Comparison of ENCODE assay signal across 1 cellular context in genomic region chr15:90837052-90837621, GRCh38.
TF ChIP-seq lines count a peak whose summit lies in the region.

No MANE protein-coding gene starts in this region.

TF ChIP-seq in K562, 482 proteins besides CTCF, POLR2A, EP300 and RAD21 (continues in another document):
- TF ChIP-seq TARDBP (IDR thresholded peaks at IDR 0.05) (no peak), FOXM1 (IDR thresholded peaks at IDR 0.05; ENCODE audit: low read depth) (no peak), FOXM1 (CRISPR knock-in tag; IDR thresholded peaks at IDR 0.05; ENCODE audit: low read depth) (no peak), ZNF76 (CRISPR knock-in tag; IDR thresholded peaks at IDR 0.05; ENCODE audit: borderline replicate concordance) (no peak), ZNF778 (CRISPR knock-in tag; IDR thresholded peaks at IDR 0.05) (no peak), ZNF764 (CRISPR knock-in tag; IDR thresholded peaks at IDR 0.05; ENCODE audit: low read depth) (no peak), SREBF2 (CRISPR knock-in tag; IDR thresholded peaks at IDR 0.05) (no peak), ADNP (tag; IDR thresholded peaks at IDR 0.05) (no peak), PHF20 (IDR thresholded peaks at IDR 0.05; ENCODE audit: partially characterized antibody) (no peak), MEF2D (tag; conservative IDR thresholded peaks at IDR 0.05; ENCODE audit: low read depth) (peak; percentile 83; the same call in 1 of the 2 replicates), KLF1 (tag; IDR thresholded peaks at IDR 0.05) (no peak), ZFX (CRISPR knock-in tag; IDR thresholded peaks at IDR 0.05) (peak; percentile 43; the same call in 1 of the 2 replicates), NR4A1 (CRISPR knock-in tag; IDR thresholded peaks at IDR 0.05) (no peak), NR4A1 (tag; IDR thresholded peaks at IDR 0.05) (0 out of 2 replicates have a peak, but pooled peaks have one; percentile 18), ILF3 (IDR thresholded peaks at IDR 0.05; ENCODE audit: borderline replicate concordance) (no peak), L3MBTL2 (IDR thresholded peaks at IDR 0.05) (peak; percentile 62), NFE2 (IDR thresholded peaks at IDR 0.05; ENCODE audit: low read depth) (no peak), CEBPG (CRISPR knock-in tag; IDR thresholded peaks at IDR 0.05) (0 out of 2 replicates have a peak, but pooled peaks have one; percentile 16), CEBPG (tag; conservative IDR thresholded peaks at IDR 0.05 in 1 of 2, IDR thresholded peaks at IDR 0.05 in 1 of 2) (no peak), BACH1 (tag; IDR thresholded peaks at IDR 0.05) (no peak), ESRRA (IDR thresholded peaks at IDR 0.05; ENCODE audit: borderline replicate concordance, low read depth) (peak; percentile 52; the same call in 1 of the 2 replicates), ATF4 (CRISPR knock-in tag; IDR thresholded peaks at IDR 0.05) (no peak), MGA (IDR thresholded peaks at IDR 0.05) (peak; percentile 61), SPI1 (IDR thresholded peaks at IDR 0.05; ENCODE audit: borderline replicate concordance, low read depth, low read length) (no peak), MAX (CRISPR knock-in tag; IDR thresholded peaks at IDR 0.05) (peak; percentile 70), SMARCE1 (IDR thresholded peaks at IDR 0.05) (0 out of 2 replicates have a peak, but pooled peaks have one; percentile 21), KAT8 (IDR thresholded peaks at IDR 0.05; ENCODE audit: low read depth) (no peak), THRAP3 (IDR thresholded peaks at IDR 0.05; ENCODE audit: borderline replicate concordance) (no peak), RBBP5 (IDR thresholded peaks at IDR 0.05; ENCODE audit: borderline replicate concordance, insufficient read depth, low read length, poor library complexity, severe bottlenecking) (no peak), CBFA2T3 (IDR thresholded peaks at IDR 0.05) (0 out of 2 replicates have a peak, but pooled peaks have one; percentile 8)
- TF ChIP-seq, protein P1, sequence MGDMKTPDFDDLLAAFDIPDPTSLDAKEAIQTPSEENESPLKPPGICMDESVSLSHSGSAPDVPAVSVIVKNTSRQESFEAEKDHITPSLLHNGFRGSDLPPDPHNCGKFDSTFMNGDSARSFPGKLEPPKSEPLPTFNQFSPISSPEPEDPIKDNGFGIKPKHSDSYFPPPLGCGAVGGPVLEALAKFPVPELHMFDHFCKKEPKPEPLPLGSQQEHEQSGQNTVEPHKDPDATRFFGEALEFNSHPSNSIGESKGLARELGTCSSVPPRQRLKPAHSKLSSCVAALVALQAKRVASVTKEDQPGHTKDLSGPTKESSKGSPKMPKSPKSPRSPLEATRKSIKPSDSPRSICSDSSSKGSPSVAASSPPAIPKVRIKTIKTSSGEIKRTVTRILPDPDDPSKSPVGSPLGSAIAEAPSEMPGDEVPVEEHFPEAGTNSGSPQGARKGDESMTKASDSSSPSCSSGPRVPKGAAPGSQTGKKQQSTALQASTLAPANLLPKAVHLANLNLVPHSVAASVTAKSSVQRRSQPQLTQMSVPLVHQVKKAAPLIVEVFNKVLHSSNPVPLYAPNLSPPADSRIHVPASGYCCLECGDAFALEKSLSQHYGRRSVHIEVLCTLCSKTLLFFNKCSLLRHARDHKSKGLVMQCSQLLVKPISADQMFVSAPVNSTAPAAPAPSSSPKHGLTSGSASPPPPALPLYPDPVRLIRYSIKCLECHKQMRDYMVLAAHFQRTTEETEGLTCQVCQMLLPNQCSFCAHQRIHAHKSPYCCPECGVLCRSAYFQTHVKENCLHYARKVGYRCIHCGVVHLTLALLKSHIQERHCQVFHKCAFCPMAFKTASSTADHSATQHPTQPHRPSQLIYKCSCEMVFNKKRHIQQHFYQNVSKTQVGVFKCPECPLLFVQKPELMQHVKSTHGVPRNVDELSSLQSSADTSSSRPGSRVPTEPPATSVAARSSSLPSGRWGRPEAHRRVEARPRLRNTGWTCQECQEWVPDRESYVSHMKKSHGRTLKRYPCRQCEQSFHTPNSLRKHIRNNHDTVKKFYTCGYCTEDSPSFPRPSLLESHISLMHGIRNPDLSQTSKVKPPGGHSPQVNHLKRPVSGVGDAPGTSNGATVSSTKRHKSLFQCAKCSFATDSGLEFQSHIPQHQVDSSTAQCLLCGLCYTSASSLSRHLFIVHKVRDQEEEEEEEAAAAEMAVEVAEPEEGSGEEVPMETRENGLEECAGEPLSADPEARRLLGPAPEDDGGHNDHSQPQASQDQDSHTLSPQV (IDR thresholded peaks at IDR 0.05) = peak; percentile 16; the same call in 1 of the 2 replicates
- TF ChIP-seq, protein P2, sequence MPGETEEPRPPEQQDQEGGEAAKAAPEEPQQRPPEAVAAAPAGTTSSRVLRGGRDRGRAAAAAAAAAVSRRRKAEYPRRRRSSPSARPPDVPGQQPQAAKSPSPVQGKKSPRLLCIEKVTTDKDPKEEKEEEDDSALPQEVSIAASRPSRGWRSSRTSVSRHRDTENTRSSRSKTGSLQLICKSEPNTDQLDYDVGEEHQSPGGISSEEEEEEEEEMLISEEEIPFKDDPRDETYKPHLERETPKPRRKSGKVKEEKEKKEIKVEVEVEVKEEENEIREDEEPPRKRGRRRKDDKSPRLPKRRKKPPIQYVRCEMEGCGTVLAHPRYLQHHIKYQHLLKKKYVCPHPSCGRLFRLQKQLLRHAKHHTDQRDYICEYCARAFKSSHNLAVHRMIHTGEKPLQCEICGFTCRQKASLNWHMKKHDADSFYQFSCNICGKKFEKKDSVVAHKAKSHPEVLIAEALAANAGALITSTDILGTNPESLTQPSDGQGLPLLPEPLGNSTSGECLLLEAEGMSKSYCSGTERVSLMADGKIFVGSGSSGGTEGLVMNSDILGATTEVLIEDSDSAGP (CRISPR knock-in tag; IDR thresholded peaks at IDR 0.05) = 0 out of 2 replicates have a peak, but pooled peaks have one; percentile 20
- TF ChIP-seq, protein P3, sequence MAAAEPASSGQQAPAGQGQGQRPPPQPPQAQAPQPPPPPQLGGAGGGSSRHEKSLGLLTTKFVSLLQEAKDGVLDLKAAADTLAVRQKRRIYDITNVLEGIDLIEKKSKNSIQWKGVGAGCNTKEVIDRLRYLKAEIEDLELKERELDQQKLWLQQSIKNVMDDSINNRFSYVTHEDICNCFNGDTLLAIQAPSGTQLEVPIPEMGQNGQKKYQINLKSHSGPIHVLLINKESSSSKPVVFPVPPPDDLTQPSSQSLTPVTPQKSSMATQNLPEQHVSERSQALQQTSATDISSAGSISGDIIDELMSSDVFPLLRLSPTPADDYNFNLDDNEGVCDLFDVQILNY (CRISPR knock-in tag; IDR thresholded peaks at IDR 0.05) = no peak
- TF ChIP-seq, protein P4, sequence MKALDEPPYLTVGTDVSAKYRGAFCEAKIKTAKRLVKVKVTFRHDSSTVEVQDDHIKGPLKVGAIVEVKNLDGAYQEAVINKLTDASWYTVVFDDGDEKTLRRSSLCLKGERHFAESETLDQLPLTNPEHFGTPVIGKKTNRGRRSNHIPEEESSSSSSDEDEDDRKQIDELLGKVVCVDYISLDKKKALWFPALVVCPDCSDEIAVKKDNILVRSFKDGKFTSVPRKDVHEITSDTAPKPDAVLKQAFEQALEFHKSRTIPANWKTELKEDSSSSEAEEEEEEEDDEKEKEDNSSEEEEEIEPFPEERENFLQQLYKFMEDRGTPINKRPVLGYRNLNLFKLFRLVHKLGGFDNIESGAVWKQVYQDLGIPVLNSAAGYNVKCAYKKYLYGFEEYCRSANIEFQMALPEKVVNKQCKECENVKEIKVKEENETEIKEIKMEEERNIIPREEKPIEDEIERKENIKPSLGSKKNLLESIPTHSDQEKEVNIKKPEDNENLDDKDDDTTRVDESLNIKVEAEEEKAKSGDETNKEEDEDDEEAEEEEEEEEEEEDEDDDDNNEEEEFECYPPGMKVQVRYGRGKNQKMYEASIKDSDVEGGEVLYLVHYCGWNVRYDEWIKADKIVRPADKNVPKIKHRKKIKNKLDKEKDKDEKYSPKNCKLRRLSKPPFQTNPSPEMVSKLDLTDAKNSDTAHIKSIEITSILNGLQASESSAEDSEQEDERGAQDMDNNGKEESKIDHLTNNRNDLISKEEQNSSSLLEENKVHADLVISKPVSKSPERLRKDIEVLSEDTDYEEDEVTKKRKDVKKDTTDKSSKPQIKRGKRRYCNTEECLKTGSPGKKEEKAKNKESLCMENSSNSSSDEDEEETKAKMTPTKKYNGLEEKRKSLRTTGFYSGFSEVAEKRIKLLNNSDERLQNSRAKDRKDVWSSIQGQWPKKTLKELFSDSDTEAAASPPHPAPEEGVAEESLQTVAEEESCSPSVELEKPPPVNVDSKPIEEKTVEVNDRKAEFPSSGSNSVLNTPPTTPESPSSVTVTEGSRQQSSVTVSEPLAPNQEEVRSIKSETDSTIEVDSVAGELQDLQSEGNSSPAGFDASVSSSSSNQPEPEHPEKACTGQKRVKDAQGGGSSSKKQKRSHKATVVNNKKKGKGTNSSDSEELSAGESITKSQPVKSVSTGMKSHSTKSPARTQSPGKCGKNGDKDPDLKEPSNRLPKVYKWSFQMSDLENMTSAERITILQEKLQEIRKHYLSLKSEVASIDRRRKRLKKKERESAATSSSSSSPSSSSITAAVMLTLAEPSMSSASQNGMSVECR (CRISPR knock-in tag; IDR thresholded peaks at IDR 0.05) = 0 out of 2 replicates have a peak, but pooled peaks have one; percentile 18
